8 cellular contexts compared by ENCODE assay signal in the genomic region with DNA sequence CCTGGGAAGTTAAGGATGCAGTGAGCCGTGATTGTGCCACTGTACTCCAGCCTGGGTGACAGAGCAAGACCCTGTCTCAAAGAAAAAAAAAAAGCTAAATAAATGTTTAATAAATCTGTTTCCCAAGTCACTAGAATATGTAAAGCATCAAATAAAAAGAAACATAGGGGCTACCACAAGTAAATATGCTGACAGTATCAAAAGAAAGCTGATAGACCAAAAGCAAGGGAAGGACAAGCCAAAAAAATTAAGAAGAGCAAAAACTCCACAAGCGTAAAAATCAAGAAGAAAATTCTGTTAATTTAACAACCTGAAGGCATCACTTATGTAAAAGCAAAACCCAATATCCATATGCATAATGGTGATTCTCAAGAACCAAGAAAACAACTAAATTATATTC.
"Had no signal": no experiment of that assay in that cellular context is flagged by ENCODE, and none has a peak within 500 bp of the region (broad histone marks: within the 10 kb centered on the region; RNA-seq: fewer than 3 reads in every experiment).

No MANE protein-coding gene starts in this region.

- DNase-seq: H9, HCEC 1CT, KBM-7 had no signal

- H3K4me3 ChIP-seq: GM23338 had no signal

- H3K4me2 ChIP-seq: GM23338, KMS-11 had no signal

- FAIRE-seq: H1, H54, HTR-8/SVneo had no signal

- H3K27ac ChIP-seq: KMS-11 had no signal

- ATAC-seq: GM23338 had no signal

- H3K9ac ChIP-seq: KMS-11 had no signal

- H2AFZ ChIP-seq: GM23338 had no signal
